11 cellular contexts compared by ENCODE assay signal in the genomic region with DNA sequence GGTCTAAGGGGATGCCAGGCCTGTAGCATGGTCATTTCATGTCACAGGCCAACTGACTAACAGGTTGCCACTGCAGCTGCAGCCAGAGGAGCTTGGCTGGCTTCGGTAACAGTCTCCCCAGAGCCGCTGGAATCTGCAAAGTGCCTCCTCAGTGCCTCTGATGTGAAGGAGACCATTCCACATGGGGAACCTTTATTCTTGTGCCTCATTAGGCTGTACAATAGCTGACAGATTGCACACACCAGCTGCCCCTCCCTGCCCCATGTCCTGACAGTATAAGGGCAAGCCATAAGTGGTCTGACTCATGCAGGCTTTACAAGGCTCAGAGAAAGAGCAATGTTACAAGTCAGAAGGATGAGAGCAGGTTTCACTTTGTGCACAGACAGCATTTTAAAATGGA.
A peak's percentile ranks its signal among the peaks of the same experiment; 100 is the strongest.
DNase-seq lines count a peak whose midpoint lies in the region; ATAC-seq and TF ChIP-seq lines count a peak whose summit lies in the region.
"Had no signal": no experiment of that assay in that cellular context is flagged by ENCODE, and none has a peak within 500 bp of the region (broad histone marks: within the 10 kb centered on the region; RNA-seq: fewer than 3 reads in every experiment).

No MANE protein-coding gene starts in this region.

- no peaks in the 10 kb centered on the region for H3K9me3 ChIP-seq in right atrium auricular region
- no peaks in the 10 kb centered on the region for H3K9me3 ChIP-seq in PC-3 (ENCODE audit: low read length)
- no peaks in the 10 kb centered on the region for H3K9me3 ChIP-seq in testis

- H3K27ac ChIP-seq in right atrium auricular region (no peak overlapping the region), PC-3 (ENCODE audit: low read length) (no peak overlapping the region), testis (no peak overlapping the region)
- H3K27ac ChIP-seq: C4-2B, KMS-11 had no signal

- H3F3A ChIP-seq in PC-3 (ENCODE audit: low read length, unreplicated experiment), result no peaks in the 10 kb centered on the region

- TF ChIP-seq POLR2A in testis (IDR thresholded peaks at IDR 0.05), result no peak

- H3K4me3 ChIP-seq in right atrium auricular region, result no peak overlapping the region
- H3K4me3 ChIP-seq in PC-3 (ENCODE audit: low read length), result no peak overlapping the region; the same call in 1 of the 2 replicates
- no peak overlapping the region for H3K4me3 ChIP-seq in fibroblast of villous mesenchyme (ENCODE audit: low read depth, low read length)
- H3K4me3 ChIP-seq in testis, result no peak overlapping the region

- CTCF ChIA-PET in PC-3 (lab: Charles Lee), result no interaction called here

- no peak for DNase-seq in left ventricle myocardium superior
- DNase-seq in right atrium auricular region (ENCODE audit: low spot score), result no peak
- peak; percentile 63 for DNase-seq in PC-3
- DNase-seq in fibroblast of villous mesenchyme (ENCODE audit: low read depth), result peak; percentile 36
- DNase-seq in testis, result no peak
- DNase-seq in SKM-1 treated with dmso at 0.1 percent for 144 hours (lab: John Stamatoyannopoulos, UW; ENCODE audit: unreplicated experiment), result no peak
- no peak for DNase-seq in putamen (ENCODE audit: low spot score)
- DNase-seq in KG1 (lab: John Stamatoyannopoulos, UW), result no peak

- intact Hi-C loops in left ventricle myocardium superior (cut with micrococcal nuclease), result no loop called here
- intact Hi-C loops in PC-3 (cut with micrococcal nuclease), result no loop called here
- intact Hi-C loops in testis (cut with DNase I; ENCODE audit: low total_unique reads), result no loop called here

- no peaks in the 10 kb centered on the region for H4K20me1 ChIP-seq in PC-3 (ENCODE audit: low read length)

- H3K4me1 ChIP-seq in right atrium auricular region, result no peaks in the 10 kb centered on the region
- H3K4me1 ChIP-seq in PC-3 (ENCODE audit: insufficient read depth, low read length), result peaks cover 7% of the 10 kb centered on the region; the same call in 1 of the 2 replicates
- H3K4me1 ChIP-seq in testis, result no peaks in the 10 kb centered on the region

- no peak for TF ChIP-seq CTCF in right atrium auricular region (IDR thresholded peaks at IDR 0.05)
- no peak for TF ChIP-seq CTCF in PC-3 (conservative IDR thresholded peaks at IDR 0.05; ENCODE audit: low read depth, low read length)
- no peak for TF ChIP-seq CTCF in fibroblast of villous mesenchyme (IDR thresholded peaks at IDR 0.05; ENCODE audit: insufficient read depth, low read depth, low read length)
- no peak for TF ChIP-seq CTCF in testis (IDR thresholded peaks at IDR 0.05)

- H3K36me3 ChIP-seq in right atrium auricular region (no peaks in the 10 kb centered on the region), PC-3 (ENCODE audit: low read depth, low read length) (no peaks in the 10 kb centered on the region), testis (ENCODE audit: low read depth, missing control alignments) (no peaks in the 10 kb centered on the region)

- no peaks in the 10 kb centered on the region for H3K9me2 ChIP-seq in PC-3 (replicated peaks; ENCODE audit: low read length)

- WGBS in testis, 2 donors, result 71 to 80% methylated on average over 1 to 2 of the region's 2 CpGs

- H2AFZ ChIP-seq in PC-3 (ENCODE audit: low read length), result no peak overlapping the region

- ATAC-seq in left ventricle myocardium superior, result peak; percentile 58
- ATAC-seq in PC-3, result peak; percentile 100
- ATAC-seq: left colon had no signal

- no TSS peak for BruUV-seq in PC-3 (replicated peaks; lab: Mats Ljungman, UMichigan)

- H3K9ac ChIP-seq in PC-3 (ENCODE audit: low read length), result no peak overlapping the region
- H3K9ac ChIP-seq: KMS-11 had no signal

- H3K27me3 ChIP-seq in right atrium auricular region, result no peaks in the 10 kb centered on the region
- no peaks in the 10 kb centered on the region for H3K27me3 ChIP-seq in PC-3 (ENCODE audit: low read length)
- no peaks in the 10 kb centered on the region for H3K27me3 ChIP-seq in testis

- H3K79me2 ChIP-seq in PC-3 (ENCODE audit: low read length), result no peaks in the 10 kb centered on the region

- POLR2A ChIA-PET in PC-3 (lab: Charles Lee; ENCODE audit: unreplicated experiment), result no interaction called here

- peak overlapping the region; percentile 61 for H3K4me2 ChIP-seq in PC-3 (ENCODE audit: low read length)
- H3K4me2 ChIP-seq: KMS-11 had no signal

Comparison
In these comparisons a context has a peak if more than half of its experiments do, and no peak if none do; other contexts are left out.
1. DNase-seq: peak in PC-3 (single experiment) and fibroblast of villous mesenchyme (single experiment); none in left ventricle myocardium superior (single experiment), right atrium auricular region (single experiment), testis (single experiment), SKM-1 treated with dmso at 0.1 percent for 144 hours (single experiment), putamen (single experiment) and KG1 (single experiment).